19 cellular contexts compared by ENCODE assay signal in genomic region chr6:158954778-158955177, GRCh38.
"Had no signal": no experiment of that assay in that cellular context is flagged by ENCODE, and none has a peak within 500 bp of the region (broad histone marks: within the 10 kb centered on the region; RNA-seq: fewer than 3 reads in every experiment).

No MANE protein-coding gene starts in this region.

- H3K4me1 Mint-ChIP-seq: activated T-helper 17 cell treated with anti-CD3 and anti-CD28 coated beads, Interleukin-2, amount 50 U/mL, for 72 hours; central memory CD8-positive, alpha-beta T cell; nephron progenitor cell; stimulated activated effector memory CD8-positive, alpha-beta T cell treated with anti-CD3 and anti-CD28 coated beads, Interleukin-12 subunit alpha, Interleukin-12 subunit beta, amount 100 ng/mL, for 72 hours had no signal

- H3K36me3 Mint-ChIP-seq: activated naive CD4-positive, alpha-beta T cell treated with anti-CD3 and anti-CD28 coated beads, Interleukin-2, amount 50 U/mL, for 72 hours; stimulated activated effector memory CD8-positive, alpha-beta T cell treated with anti-CD3 and anti-CD28 coated beads, Interleukin-12 subunit alpha, Interleukin-12 subunit beta, amount 100 ng/mL, for 72 hours had no signal

- H3K9me3 ChIP-seq: stomach, suprapubic skin, uterus had no signal

- H3K27ac Mint-ChIP-seq: activated naive CD4-positive, alpha-beta T cell treated with anti-CD3 and anti-CD28 coated beads, Interleukin-2, amount 50 U/mL, for 72 hours; activated T-cell treated with anti-CD3 and anti-CD28 coated beads, Interleukin-2, amount 50 U/mL, for 24 hours; activated T-helper 17 cell treated with anti-CD3 and anti-CD28 coated beads, Interleukin-2, amount 50 U/mL, for 72 hours; brain; nephron progenitor cell; stimulated activated effector memory CD8-positive, alpha-beta T cell treated with anti-CD3 and anti-CD28 coated beads, Interleukin-12 subunit alpha, Interleukin-12 subunit beta, amount 100 ng/mL, for 72 hours had no signal

- H3K9me3 Mint-ChIP-seq: activated naive CD4-positive, alpha-beta T cell treated with anti-CD3 and anti-CD28 coated beads, Interleukin-2, amount 50 U/mL, for 72 hours; activated T-cell treated with anti-CD3 and anti-CD28 coated beads, Interleukin-2, amount 50 U/mL, for 24 hours; activated T-helper 17 cell treated with anti-CD3 and anti-CD28 coated beads, Interleukin-2, amount 50 U/mL, for 72 hours; central memory CD8-positive, alpha-beta T cell; stimulated activated effector memory CD8-positive, alpha-beta T cell treated with anti-CD3 and anti-CD28 coated beads, Interleukin-12 subunit alpha, Interleukin-12 subunit beta, amount 100 ng/mL, for 72 hours had no signal

- H3K4me1 ChIP-seq: left ventricle myocardium inferior, uterus had no signal

- H3K27me3 ChIP-seq: stomach, suprapubic skin, uterus had no signal

- DNase-seq: activated T-cell treated with anti-CD3 and anti-CD28 coated beads, Interleukin-2, amount 50 U/mL, for 24 hours; aorta; effector memory CD4-positive, alpha-beta T cell; hypothalamus; left ventricle myocardium inferior; mammary epithelial cell; nephron progenitor cell; nucleus accumbens; small intestine; stimulated activated CD4-positive, alpha-beta T cell treated with anti-CD3 and anti-CD28 coated beads, Interleukin-2, amount 100 ng/mL, for 24 hours; stomach; trophoblast cell; uterus had no signal

- H3K36me3 ChIP-seq: left ventricle myocardium inferior, stomach, suprapubic skin, uterus had no signal

- H3K27me3 Mint-ChIP-seq: activated T-cell treated with anti-CD3 and anti-CD28 coated beads, Interleukin-2, amount 50 U/mL, for 24 hours; activated T-helper 17 cell treated with anti-CD3 and anti-CD28 coated beads, Interleukin-2, amount 50 U/mL, for 72 hours; central memory CD8-positive, alpha-beta T cell had no signal

- H3K27ac ChIP-seq: left ventricle myocardium inferior, stomach, suprapubic skin, uterus had no signal

- H3K4me3 Mint-ChIP-seq: activated T-cell treated with anti-CD3 and anti-CD28 coated beads, Interleukin-2, amount 50 U/mL, for 24 hours; activated T-helper 17 cell treated with anti-CD3 and anti-CD28 coated beads, Interleukin-2, amount 50 U/mL, for 72 hours; brain; central memory CD8-positive, alpha-beta T cell; nephron progenitor cell; stimulated activated effector memory CD8-positive, alpha-beta T cell treated with anti-CD3 and anti-CD28 coated beads, Interleukin-12 subunit alpha, Interleukin-12 subunit beta, amount 100 ng/mL, for 72 hours had no signal

- H3K4me3 ChIP-seq: left ventricle myocardium inferior, stomach, suprapubic skin, uterus had no signal
